ENCODE assay signal across 1 cellular context in genomic region chr6:109094351-109095035, GRCh38.
TF ChIP-seq lines count a peak whose summit lies in the region.

Gene SESN1, minus strand, starts transcription at chr6:109094846. Its CDS starts 773 bp downstream, at chr6:109094073.

TF ChIP-seq in K562, 482 proteins besides CTCF, POLR2A, EP300 and RAD21 (continued from another document and continues in another):
- TF ChIP-seq MIER1 (IDR thresholded peaks at IDR 0.05; ENCODE audit: low read depth) (no peak), SMAD4 (CRISPR knock-in tag; conservative IDR thresholded peaks at IDR 0.05) (peak; percentile 93), DMBX1 (CRISPR knock-in tag; IDR thresholded peaks at IDR 0.05; ENCODE audit: borderline replicate concordance) (0 out of 2 replicates have a peak, but pooled peaks have one; percentile 31), CREB3 (tag; conservative IDR thresholded peaks at IDR 0.05; ENCODE audit: low read depth) (no peak), KDM2B (CRISPR knock-in tag; IDR thresholded peaks at IDR 0.05) (peak; percentile 61; the same call in 1 of the 2 replicates), ZFX (CRISPR knock-in tag; IDR thresholded peaks at IDR 0.05) (peak; percentile 98), PATZ1 (CRISPR knock-in tag; IDR thresholded peaks at IDR 0.05; ENCODE audit: borderline replicate concordance) (no peak), MEF2D (tag; conservative IDR thresholded peaks at IDR 0.05; ENCODE audit: low read depth) (no peak), MED1 (CRISPR knock-in tag; IDR thresholded peaks at IDR 0.05; ENCODE audit: borderline replicate concordance) (no peak), HDAC3 (IDR thresholded peaks at IDR 0.05; ENCODE audit: borderline replicate concordance, partially characterized antibody) (no peak), PHF20 (IDR thresholded peaks at IDR 0.05; ENCODE audit: partially characterized antibody) (peak; percentile 51), PRPF4 (IDR thresholded peaks at IDR 0.05; ENCODE audit: insufficient read depth, low read depth, low read length, poor library complexity, severe bottlenecking) (peak; percentile 81), GTF2E2 (tag; IDR thresholded peaks at IDR 0.05) (0 out of 2 replicates have a peak, but pooled peaks have one; percentile 59), ZEB2 (IDR thresholded peaks at IDR 0.05) (no peak), SIN3A (IDR thresholded peaks at IDR 0.05; ENCODE audit: borderline replicate concordance in 2 of 2, control insufficient read depth in 1 of 2, low read depth in 2 of 2, low read length in 2 of 2) (peak; percentile 88 to 89; a peak in 3 of 4 replicates), ZNF639 (CRISPR knock-in tag; conservative IDR thresholded peaks at IDR 0.05 in 1 of 2, IDR thresholded peaks at IDR 0.05 in 1 of 2) (no peak; a peak in 1 of 4 replicates), ARID1B (IDR thresholded peaks at IDR 0.05) (no peak), ZBTB34 (CRISPR knock-in tag; IDR thresholded peaks at IDR 0.05) (no peak), SAP30 (IDR thresholded peaks at IDR 0.05; ENCODE audit: borderline replicate concordance, insufficient read depth, low read depth, low read length, poor library complexity, severe bottlenecking) (peak; percentile 90), ZNF764 (CRISPR knock-in tag; IDR thresholded peaks at IDR 0.05; ENCODE audit: low read depth) (no peak), ZNF740 (CRISPR knock-in tag; IDR thresholded peaks at IDR 0.05) (no peak), ZNF740 (tag; IDR thresholded peaks at IDR 0.05) (no peak), RBFOX2 (IDR thresholded peaks at IDR 0.05; ENCODE audit: low read depth, low read length) (no peak; the same call in 1 of the 2 replicates), HNRNPK (IDR thresholded peaks at IDR 0.05; ENCODE audit: low read depth, low read length, poor library complexity, severe bottlenecking) (peak; percentile 42), POLR2AphosphoS5 (IDR thresholded peaks at IDR 0.05; ENCODE audit: control insufficient read depth, insufficient read depth, low read depth, low read length) (peak; percentile 41), POLR2B (IDR thresholded peaks at IDR 0.05; ENCODE audit: low read depth, partially characterized antibody) (peak; percentile 60), ARID3B (CRISPR knock-in tag; IDR thresholded peaks at IDR 0.05; ENCODE audit: borderline replicate concordance) (no peak), ARID4B (CRISPR knock-in tag; IDR thresholded peaks at IDR 0.05) (peak; percentile 63), KAT8 (IDR thresholded peaks at IDR 0.05; ENCODE audit: low read depth) (no peak), TARDBP (IDR thresholded peaks at IDR 0.05) (peak; percentile 42; the same call in 1 of the 2 replicates), ZNF174 (CRISPR knock-in tag; IDR thresholded peaks at IDR 0.05) (no peak), ZNF644 (tag; IDR thresholded peaks at IDR 0.05; ENCODE audit: low read depth) (no peak), SMARCE1 (IDR thresholded peaks at IDR 0.05) (no peak), FOXM1 (IDR thresholded peaks at IDR 0.05; ENCODE audit: low read depth) (no peak), FOXM1 (CRISPR knock-in tag; IDR thresholded peaks at IDR 0.05; ENCODE audit: low read depth) (peak; percentile 90; the same call in 1 of the 2 replicates), ZBTB40 (IDR thresholded peaks at IDR 0.05) (no peak), ZBTB40 (CRISPR knock-in tag; IDR thresholded peaks at IDR 0.05) (no peak; the same call in 1 of the 2 replicates), CHD2 (IDR thresholded peaks at IDR 0.05; ENCODE audit: low read depth, low read length) (no peak)
